ENCODE assay signal across 8 cellular contexts in genomic region chr10:104121485-104122272, GRCh38. TPM values are rescaled to one million over a fixed set of nuclear protein-coding genes. Genes with fewer than 3 reads are reported as not detected.
DNase-seq lines count a peak whose midpoint lies in the region; ATAC-seq and TF ChIP-seq lines count a peak whose summit lies in the region.

SFR1 (plus strand) TSS chr10:104122171; CDS start chr10:104122184, 13 bp downstream.

- peak; percentile 94 to 97 for DNase-seq in NCI-H2081 (lab: John Stamatoyannopoulos, UW)
- DNase-seq in T1000 (lab: John Stamatoyannopoulos, UW): peak; percentile 97
- DNase-seq in astrocyte of the hippocampus (ENCODE audit: low read depth, low spot score): peak; percentile 100
- peak; percentile 94 for DNase-seq in hepatic stellate cell (ENCODE audit: low spot score)
- DNase-seq in renal cortical epithelial cell (ENCODE audit: low read depth): peak; percentile 92

- peak within 1 kb of the TSS; percentile 97 for H3K27ac ChIP-seq in 22Rv1

- peak; percentile 87 for TF ChIP-seq CTCF in 22Rv1 (IDR thresholded peaks at IDR 0.05)

- ATAC-seq in GM18511 (IDR thresholded peaks at IDR 0.05; ENCODE audit: unreplicated experiment) (peak; percentile 91), HG03039 (IDR thresholded peaks at IDR 0.05; ENCODE audit: unreplicated experiment) (peak; percentile 91)

RNA-seq across cellular contexts. Expression of gene SFR1, which starts in this region (rescaled TPM):
- 5.3 and 15.5 TPM in 2 replicates for total RNA-seq in renal cortical epithelial cell

Comparison
In these comparisons a context has a peak if more than half of its experiments do, and no peak if none do; other contexts are left out.
1. Peak in every context shown above with its lines: DNase-seq, ATAC-seq and H3K27ac ChIP-seq.